In genomic region chr21:43578677-43579313, GRCh38 we compare ENCODE assay signal across 29 cellular contexts.
DNase-seq lines count a peak whose midpoint lies in the region; ATAC-seq, FAIRE-seq and TF ChIP-seq lines count a peak whose summit lies in the region.
"Had no signal": no experiment of that assay in that cellular context is flagged by ENCODE, and none has a peak within 500 bp of the region (broad histone marks: within the 10 kb centered on the region; RNA-seq: fewer than 3 reads in every experiment).

No MANE protein-coding gene starts in this region.

- no peak for FAIRE-seq in small intestine (lab: Jason Lieb, UNC)
- FAIRE-seq: A204.1, GM12878, HepG2, islet of Langerhans, urothelium cell line had no signal

- DNase-seq in Right ventricle myocardium inferior (ENCODE audit: missing footprints) (no peak), right atrium auricular region (ENCODE audit: low spot score) (no peak), coronary artery (ENCODE audit: low spot score) (no peak), right cardiac atrium (peak in 1 of 3 donors; percentile 65), upper lobe of left lung (no peak), small intestine (no peak)
- DNase-seq: activated CD4-positive, alpha-beta T cell treated with anti-CD3 and anti-CD28 coated beads, Interleukin-2, amount 50 U/mL, for 4 hours; activated CD4-positive, CD25-positive, alpha-beta regulatory T cell; anterior cingulate cortex; COR-L47; effector CD8-positive, alpha-beta T cell; gastrocnemius medialis; NCI-H1048; NCI-H2029; NCI-H748 treated with DMSO at 0.1 percent for 48 hours; OCI-M1; stimulated activated CD4-positive, alpha-beta T cell treated with anti-CD3 and anti-CD28 coated beads, Interleukin-2, amount 100 ng/mL, for 48 hours had no signal

- intact Hi-C loops in Right ventricle myocardium inferior (cut with DNase I) = no loop called here
- intact Hi-C loops in right cardiac atrium (cut with DNase I) = no loop called here

- no peak overlapping the region for H3K4me3 ChIP-seq in right atrium auricular region
- H3K4me3 ChIP-seq in coronary artery = no peak overlapping the region
- no peak overlapping the region for H3K4me3 ChIP-seq in right cardiac atrium (ENCODE audit: low read length)
- H3K4me3 ChIP-seq in upper lobe of left lung = no peak overlapping the region
- H3K4me3 ChIP-seq in small intestine (ENCODE audit: low read depth in 1 of 2, low read length in 2 of 2) = no peak overlapping the region
- H3K4me3 ChIP-seq: BLaER1, gastrocnemius medialis, GM12878, lung had no signal

- WGBS in right cardiac atrium = 60% methylated on average over 6 of the region's 6 CpGs
- 74 to 75% methylated on average over 6 of the region's 6 CpGs for WGBS in upper lobe of left lung, 2 donors
- WGBS in small intestine, 3 donors = 67 to 78% (median 69%) methylated on average over 6 of the region's 6 CpGs

- H3K36me3 ChIP-seq in right atrium auricular region (no peaks in the 10 kb centered on the region), upper lobe of left lung (no peaks in the 10 kb centered on the region), small intestine (ENCODE audit: control insufficient read depth in 2 of 2, insufficient read depth in 2 of 2, low read length in 2 of 2) (no peaks in the 10 kb centered on the region)
- H3K36me3 ChIP-seq: BLaER1, gastrocnemius medialis, neutrophil had no signal

- no peak for TF ChIP-seq POLR2A in upper lobe of left lung (IDR thresholded peaks at IDR 0.05)

- TF ChIP-seq CTCF in right atrium auricular region (IDR thresholded peaks at IDR 0.05) (no peak), coronary artery (IDR thresholded peaks at IDR 0.05) (no peak), upper lobe of left lung (IDR thresholded peaks at IDR 0.05) (no peak)

- no peak for TF ChIP-seq EP300 in upper lobe of left lung (IDR thresholded peaks at IDR 0.05)

- ATAC-seq in Right ventricle myocardium inferior = peak; percentile 52
- peak; percentile 48 to 78 for ATAC-seq in right cardiac atrium
- ATAC-seq in upper lobe of left lung (ENCODE audit: low FRiP score in 2 of 2) = peak; percentile 54 to 66
- no peak for ATAC-seq in GM21423 (IDR thresholded peaks at IDR 0.05; ENCODE audit: unreplicated experiment)
- no peak for ATAC-seq in GM19452 (IDR thresholded peaks at IDR 0.05; ENCODE audit: unreplicated experiment)
- ATAC-seq: gastrocnemius medialis; GM12878; HCT116; HepG2; stimulated activated effector memory CD8-positive, alpha-beta T cell treated with anti-CD3 and anti-CD28 coated beads, Interleukin-12 subunit alpha, Interleukin-12 subunit beta, amount 100 ng/mL, for 72 hours had no signal

- H3K27ac ChIP-seq in right atrium auricular region (no peak overlapping the region), coronary artery (peak overlapping the region; percentile 18 to 70), right cardiac atrium (ENCODE audit: low read length) (no peak overlapping the region), upper lobe of left lung (no peak overlapping the region), small intestine (ENCODE audit: low read depth in 1 of 2, low read length in 1 of 2) (no peak overlapping the region)
- H3K27ac ChIP-seq: BLaER1, gastrocnemius medialis, neutrophil had no signal

- H3K9me3 ChIP-seq in right atrium auricular region (no peaks in the 10 kb centered on the region), right cardiac atrium (ENCODE audit: control insufficient read depth, low read length) (no peaks in the 10 kb centered on the region), upper lobe of left lung (no peaks in the 10 kb centered on the region), small intestine (ENCODE audit: control insufficient read depth, low read depth) (no peaks in the 10 kb centered on the region)
- H3K9me3 ChIP-seq: BLaER1, gastrocnemius medialis, neutrophil had no signal

- H3K4me1 ChIP-seq in right atrium auricular region = no peaks in the 10 kb centered on the region
- no peaks in the 10 kb centered on the region for H3K4me1 ChIP-seq in right cardiac atrium (ENCODE audit: control insufficient read depth, insufficient read depth, low read length)
- peaks cover 3 to 9% (median 7%) of the 10 kb centered on the region in 4 donors for H3K4me1 ChIP-seq in upper lobe of left lung
- H3K4me1 ChIP-seq in small intestine (ENCODE audit: control insufficient read depth in 2 of 2, insufficient read depth in 1 of 2, low read depth in 1 of 2, low read length in 1 of 2) = no peaks in the 10 kb centered on the region

- H3K27me3 ChIP-seq in right atrium auricular region (no peaks in the 10 kb centered on the region), right cardiac atrium (ENCODE audit: control insufficient read depth, insufficient read depth) (no peaks in the 10 kb centered on the region), upper lobe of left lung (no peaks in the 10 kb centered on the region), small intestine (ENCODE audit: control insufficient read depth in 2 of 2, insufficient read depth in 2 of 2, low read length in 2 of 2) (no peaks in the 10 kb centered on the region)
- H3K27me3 ChIP-seq: BLaER1, gastrocnemius medialis, neutrophil had no signal

Comparison
In these comparisons a context has a peak if more than half of its experiments do, and no peak if none do; other contexts are left out.
1. ATAC-seq: peak in Right ventricle myocardium inferior (single experiment), right cardiac atrium (2 of 2) and upper lobe of left lung (2 of 2); none in GM21423 (single experiment) and GM19452 (single experiment).
2. H3K27ac ChIP-seq: peak in coronary artery (2 of 2); none in right atrium auricular region (0 of 2), right cardiac atrium (single experiment), upper lobe of left lung (0 of 4) and small intestine (0 of 2).